Comparison of ENCODE assay signal across 11 cellular contexts in the genomic region with DNA sequence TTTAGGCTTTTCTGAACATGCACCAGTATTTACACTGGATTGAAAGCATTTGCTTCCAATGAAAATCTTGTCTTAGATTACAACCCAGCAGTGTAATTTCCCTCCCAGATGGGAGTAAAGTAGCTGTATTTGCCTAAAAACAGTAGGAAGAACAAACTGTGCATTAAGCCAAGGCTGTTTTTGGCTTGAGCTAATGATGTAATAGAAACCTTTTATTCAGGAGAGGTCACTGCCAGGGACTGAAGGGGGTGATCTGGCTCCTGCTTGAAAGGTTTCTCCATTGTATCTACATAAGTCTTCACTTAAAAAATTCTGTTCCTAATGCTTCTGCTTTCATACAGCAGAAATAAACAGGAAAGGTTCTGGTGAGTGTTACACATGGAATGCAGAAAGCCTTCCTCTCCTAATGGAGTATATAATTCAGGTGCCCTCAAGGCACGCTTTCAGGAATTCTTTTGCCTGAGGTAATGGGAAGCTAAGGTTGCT.
DNase-seq lines count a peak whose midpoint lies in the region; ATAC-seq and TF ChIP-seq lines count a peak whose summit lies in the region.
"Had no signal": no experiment of that assay in that cellular context is flagged by ENCODE, and none has a peak within 500 bp of the region (broad histone marks: within the 10 kb centered on the region; RNA-seq: fewer than 3 reads in every experiment).

No MANE protein-coding gene starts in this region.

- intact Hi-C loops in A673 (cut with micrococcal nuclease; ENCODE audit: unreplicated experiment): no loop called here
- intact Hi-C loops in body of pancreas (cut with DNase I): no loop called here
- intact Hi-C loops in left lung (cut with DNase I): no loop called here
- intact Hi-C loops in activated CD4-positive, alpha-beta T cell treated with anti-CD3 and anti-CD28 coated beads for 36 hours (cut with DNase I, micrococcal nuclease): no loop called here

- H3K36me3 ChIP-seq in A673 (ENCODE audit: insufficient read depth, low read length, poor library complexity, severe bottlenecking): peaks cover 12% of the 10 kb centered on the region
- peaks cover 0 to 1% of the 10 kb centered on the region in 2 donors for H3K36me3 ChIP-seq in body of pancreas (replicated peaks in 1 of 2; ENCODE audit: insufficient read depth in 1 of 2, low read depth in 2 of 2)
- H3K36me3 ChIP-seq in left lung: no peaks in the 10 kb centered on the region

- H3K9me3 ChIP-seq in A673 (ENCODE audit: low read depth, low read length, poor library complexity, severe bottlenecking): no peaks in the 10 kb centered on the region
- no peaks in the 10 kb centered on the region for H3K9me3 ChIP-seq in body of pancreas
- no peaks in the 10 kb centered on the region for H3K9me3 ChIP-seq in left lung

- H3K4me1 ChIP-seq in A673 (ENCODE audit: insufficient read depth, low read length, poor library complexity, severe bottlenecking) (peaks cover 51% of the 10 kb centered on the region), body of pancreas (peaks cover 74% of the 10 kb centered on the region), left lung (peaks cover 11 to 21% of the 10 kb centered on the region in 2 donors)

- H3K27ac ChIP-seq in A673 (ENCODE audit: low read depth, low read length, poor library complexity, severe bottlenecking): peak overlapping the region; percentile 20
- H3K27ac ChIP-seq in body of pancreas: peak overlapping the region in 3 of 4 donors; percentile 13 to 61 (median 49)
- peak overlapping the region in 1 of 2 donors; percentile 9 for H3K27ac ChIP-seq in left lung

- H3K27me3 Mint-ChIP-seq in activated CD4-positive, alpha-beta T cell treated with anti-CD3 and anti-CD28 coated beads for 36 hours: peaks cover 4% of the 10 kb centered on the region

- whole genome bisulfite sequencing in body of pancreas, 2 donors: 65 to 71% methylated on average over 1 of the region's 1 CpG

- no peak overlapping the region for H3K4me3 Mint-ChIP-seq in activated CD4-positive, alpha-beta T cell treated with anti-CD3 and anti-CD28 coated beads for 36 hours
- H3K4me3 Mint-ChIP-seq: activated naive CD8-positive, alpha-beta T cell treated with anti-CD3 and anti-CD28 coated beads, Interleukin-2, amount 50 U/mL, for 24 hours had no signal

- H3K4me3 ChIP-seq in A673 (ENCODE audit: low read depth, low read length, poor library complexity, severe bottlenecking): no peak overlapping the region
- H3K4me3 ChIP-seq in body of pancreas: no peak overlapping the region
- no peak overlapping the region for H3K4me3 ChIP-seq in left lung
- H3K4me3 ChIP-seq: lung had no signal

- TF ChIP-seq POLR2A in body of pancreas (IDR thresholded peaks at IDR 0.05): no peak

- no peaks in the 10 kb centered on the region for H3K9me3 Mint-ChIP-seq in activated CD4-positive, alpha-beta T cell treated with anti-CD3 and anti-CD28 coated beads for 36 hours (ENCODE audit: low read depth)
- H3K9me3 Mint-ChIP-seq: activated naive CD8-positive, alpha-beta T cell treated with anti-CD3 and anti-CD28 coated beads, Interleukin-2, amount 50 U/mL, for 24 hours had no signal

- POLR2A ChIA-PET in A673 (lab: Charles Lee; ENCODE audit: low non-redundant PET): no interaction called here
- POLR2A ChIA-PET in activated CD4-positive, alpha-beta T cell treated with anti-CD3 and anti-CD28 coated beads for 36 hours (lab: Charles Lee): no interaction called here

- no peaks in the 10 kb centered on the region for H3K36me3 Mint-ChIP-seq in activated CD4-positive, alpha-beta T cell treated with anti-CD3 and anti-CD28 coated beads for 36 hours (ENCODE audit: low read depth)

- TF ChIP-seq CTCF in A673 (conservative IDR thresholded peaks at IDR 0.05; ENCODE audit: low read depth, low read length): no peak
- no peak for TF ChIP-seq CTCF in body of pancreas (IDR thresholded peaks at IDR 0.05)
- no peak for TF ChIP-seq CTCF in left lung (IDR thresholded peaks at IDR 0.05)

- H3K4me1 Mint-ChIP-seq in activated CD4-positive, alpha-beta T cell treated with anti-CD3 and anti-CD28 coated beads for 36 hours: no peaks in the 10 kb centered on the region
- H3K4me1 Mint-ChIP-seq: activated naive CD8-positive, alpha-beta T cell treated with anti-CD3 and anti-CD28 coated beads, Interleukin-2, amount 50 U/mL, for 24 hours had no signal

- no peaks in the 10 kb centered on the region for H3K27me3 ChIP-seq in A673 (replicated peaks; ENCODE audit: insufficient read depth, low read depth, low read length, poor library complexity)
- H3K27me3 ChIP-seq in body of pancreas: no peaks in the 10 kb centered on the region
- no peaks in the 10 kb centered on the region for H3K27me3 ChIP-seq in left lung

- BruUV-seq in A673 (replicated peaks; lab: Mats Ljungman, UMichigan): no TSS peak

- ATAC-seq in body of pancreas: peak; percentile 36
- ATAC-seq in left lung: peak; percentile 53
- ATAC-seq in HG03457 (IDR thresholded peaks at IDR 0.05; ENCODE audit: unreplicated experiment): no peak
- ATAC-seq in activated CD4-positive, alpha-beta T cell treated with anti-CD3 and anti-CD28 coated beads for 36 hours: no peak
- ATAC-seq in GM19397 (IDR thresholded peaks at IDR 0.05; ENCODE audit: unreplicated experiment): no peak
- no peak for ATAC-seq in GM18867 (IDR thresholded peaks at IDR 0.05; ENCODE audit: unreplicated experiment)
- ATAC-seq: activated naive CD8-positive, alpha-beta T cell treated with anti-CD3 and anti-CD28 coated beads, Interleukin-2, amount 50 U/mL, for 24 hours had no signal

- peak; percentile 35 for DNase-seq in A673 (ENCODE audit: low spot score)
- DNase-seq in M059J (ENCODE audit: low read depth): peak; percentile 84
- no peak for DNase-seq in body of pancreas
- no peak for DNase-seq in left lung
- no peak for DNase-seq in activated CD4-positive, alpha-beta T cell treated with anti-CD3 and anti-CD28 coated beads for 36 hours
- DNase-seq: activated naive CD8-positive, alpha-beta T cell treated with anti-CD3 and anti-CD28 coated beads, Interleukin-2, amount 50 U/mL, for 24 hours; T-helper 9 cell had no signal

- no peak overlapping the region for H3K27ac Mint-ChIP-seq in activated CD4-positive, alpha-beta T cell treated with anti-CD3 and anti-CD28 coated beads for 36 hours
- H3K27ac Mint-ChIP-seq: activated naive CD8-positive, alpha-beta T cell treated with anti-CD3 and anti-CD28 coated beads, Interleukin-2, amount 50 U/mL, for 24 hours had no signal

- CTCF ChIA-PET in A673 (lab: Charles Lee): no interaction called here
- CTCF ChIA-PET in activated CD4-positive, alpha-beta T cell treated with anti-CD3 and anti-CD28 coated beads for 36 hours (lab: Charles Lee): interaction anchor here (0.8 kb wide), 1 partner anchor 1383 kb away, joined by 3 read pairs; no protein-coding TSS in a partner anchor

Comparison
In these comparisons a context has a peak if more than half of its experiments do, and no peak if none do; other contexts are left out.
1. DNase-seq: peak in A673 (single experiment) and M059J (single experiment); none in body of pancreas (0 of 4), left lung (0 of 2) and activated CD4-positive, alpha-beta T cell treated with anti-CD3 and anti-CD28 coated beads for 36 hours (single experiment).
2. ATAC-seq: peak in body of pancreas (single experiment) and left lung (single experiment); none in HG03457 (single experiment), activated CD4-positive, alpha-beta T cell treated with anti-CD3 and anti-CD28 coated beads for 36 hours (single experiment), GM19397 (single experiment) and GM18867 (single experiment).